1 cellular context compared by ENCODE assay signal in the genomic region with DNA sequence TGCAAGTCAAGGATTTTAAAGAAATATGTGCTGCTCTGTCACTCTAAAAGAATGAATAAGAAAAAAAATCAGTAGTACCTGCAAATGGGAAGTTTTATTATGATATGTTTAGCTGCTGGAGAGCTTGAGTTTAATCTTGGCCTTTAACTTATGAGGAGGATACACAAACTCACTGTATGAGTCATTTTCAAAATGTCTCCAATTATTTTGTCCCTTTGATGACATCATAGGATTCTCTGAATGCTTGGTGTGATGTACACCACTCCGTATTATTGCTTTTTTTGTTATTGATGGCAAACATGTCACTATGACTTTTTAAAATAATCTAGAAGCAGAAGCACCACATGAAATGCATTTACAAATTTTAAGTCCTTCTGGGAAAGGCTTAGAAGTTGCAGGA.
TF ChIP-seq lines count a peak whose summit lies in the region.

No MANE protein-coding gene starts in this region.

TF ChIP-seq in SK-N-SH, 30 proteins besides CTCF, POLR2A, EP300 and RAD21 (continued from another document):
- TF ChIP-seq GABPA (IDR thresholded peaks at IDR 0.05; ENCODE audit: low read depth) = no peak
- peak; percentile 79 for TF ChIP-seq JUND (IDR thresholded peaks at IDR 0.05)
- no peak for TF ChIP-seq USF2 (IDR thresholded peaks at IDR 0.05; ENCODE audit: borderline replicate concordance, low read depth, low read length)
- 0 out of 2 replicates have a peak, but pooled peaks have one; percentile 32 for TF ChIP-seq YY1 (IDR thresholded peaks at IDR 0.05; ENCODE audit: low read depth)
- TF ChIP-seq REST (IDR thresholded peaks at IDR 0.05; ENCODE audit: low read depth, low read length) = no peak
- no peak for TF ChIP-seq SIN3A (IDR thresholded peaks at IDR 0.05; ENCODE audit: borderline replicate concordance, low read depth, low read length)
- no peak; the same call in 1 of the 2 replicates for TF ChIP-seq TEAD4 (IDR thresholded peaks at IDR 0.05; ENCODE audit: borderline replicate concordance, insufficient read depth)
- no peak for TF ChIP-seq MEF2A (IDR thresholded peaks at IDR 0.05; ENCODE audit: borderline replicate concordance, low read depth)
- TF ChIP-seq, protein P1, sequence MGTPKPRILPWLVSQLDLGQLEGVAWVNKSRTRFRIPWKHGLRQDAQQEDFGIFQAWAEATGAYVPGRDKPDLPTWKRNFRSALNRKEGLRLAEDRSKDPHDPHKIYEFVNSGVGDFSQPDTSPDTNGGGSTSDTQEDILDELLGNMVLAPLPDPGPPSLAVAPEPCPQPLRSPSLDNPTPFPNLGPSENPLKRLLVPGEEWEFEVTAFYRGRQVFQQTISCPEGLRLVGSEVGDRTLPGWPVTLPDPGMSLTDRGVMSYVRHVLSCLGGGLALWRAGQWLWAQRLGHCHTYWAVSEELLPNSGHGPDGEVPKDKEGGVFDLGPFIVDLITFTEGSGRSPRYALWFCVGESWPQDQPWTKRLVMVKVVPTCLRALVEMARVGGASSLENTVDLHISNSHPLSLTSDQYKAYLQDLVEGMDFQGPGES (IDR thresholded peaks at IDR 0.05; ENCODE audit: low read depth, low read length) = no peak
